ENCODE assay signal across 1 cellular context in the genomic region with DNA sequence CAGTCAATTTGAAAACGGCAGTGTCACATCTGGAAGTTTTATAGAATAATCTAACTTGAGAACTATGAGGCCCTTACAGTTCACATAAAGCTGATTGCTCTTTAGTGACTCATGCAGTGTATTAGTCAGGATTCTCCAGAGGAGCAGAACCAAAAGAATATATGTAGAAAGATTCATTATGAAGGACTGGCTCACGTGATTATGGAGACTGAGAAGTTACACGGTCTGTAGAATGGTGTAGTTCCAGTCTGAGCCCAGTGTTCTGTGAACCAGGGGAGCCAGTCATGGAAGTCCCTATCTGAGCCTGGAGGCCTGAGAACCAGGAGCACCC.
TF ChIP-seq lines count a peak whose summit lies in the region.

No MANE protein-coding gene starts in this region.

TF ChIP-seq in SK-N-SH, 30 proteins besides CTCF, POLR2A, EP300 and RAD21 (continued from another document):
- TF ChIP-seq, protein P1, sequence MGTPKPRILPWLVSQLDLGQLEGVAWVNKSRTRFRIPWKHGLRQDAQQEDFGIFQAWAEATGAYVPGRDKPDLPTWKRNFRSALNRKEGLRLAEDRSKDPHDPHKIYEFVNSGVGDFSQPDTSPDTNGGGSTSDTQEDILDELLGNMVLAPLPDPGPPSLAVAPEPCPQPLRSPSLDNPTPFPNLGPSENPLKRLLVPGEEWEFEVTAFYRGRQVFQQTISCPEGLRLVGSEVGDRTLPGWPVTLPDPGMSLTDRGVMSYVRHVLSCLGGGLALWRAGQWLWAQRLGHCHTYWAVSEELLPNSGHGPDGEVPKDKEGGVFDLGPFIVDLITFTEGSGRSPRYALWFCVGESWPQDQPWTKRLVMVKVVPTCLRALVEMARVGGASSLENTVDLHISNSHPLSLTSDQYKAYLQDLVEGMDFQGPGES (IDR thresholded peaks at IDR 0.05; ENCODE audit: low read depth, low read length) = no peak
- TF ChIP-seq RFX5 (IDR thresholded peaks at IDR 0.05; ENCODE audit: low read length) = no peak
- TF ChIP-seq FOXJ3 (CRISPR knock-in tag; IDR thresholded peaks at IDR 0.05) = no peak
- no peak for TF ChIP-seq GATA2 (CRISPR knock-in tag; IDR thresholded peaks at IDR 0.05)
- TF ChIP-seq, protein P2, sequence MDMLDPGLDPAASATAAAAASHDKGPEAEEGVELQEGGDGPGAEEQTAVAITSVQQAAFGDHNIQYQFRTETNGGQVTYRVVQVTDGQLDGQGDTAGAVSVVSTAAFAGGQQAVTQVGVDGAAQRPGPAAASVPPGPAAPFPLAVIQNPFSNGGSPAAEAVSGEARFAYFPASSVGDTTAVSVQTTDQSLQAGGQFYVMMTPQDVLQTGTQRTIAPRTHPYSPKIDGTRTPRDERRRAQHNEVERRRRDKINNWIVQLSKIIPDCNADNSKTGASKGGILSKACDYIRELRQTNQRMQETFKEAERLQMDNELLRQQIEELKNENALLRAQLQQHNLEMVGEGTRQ (IDR thresholded peaks at IDR 0.05; ENCODE audit: borderline replicate concordance, low read depth, low read length) = no peak
- no peak for TF ChIP-seq MXI1 (IDR thresholded peaks at IDR 0.05; ENCODE audit: low read depth, low read length)
- TF ChIP-seq POLR2AphosphoS5 (IDR thresholded peaks at IDR 0.05; ENCODE audit: low read depth, low read length) = no peak
- TF ChIP-seq, protein P3, sequence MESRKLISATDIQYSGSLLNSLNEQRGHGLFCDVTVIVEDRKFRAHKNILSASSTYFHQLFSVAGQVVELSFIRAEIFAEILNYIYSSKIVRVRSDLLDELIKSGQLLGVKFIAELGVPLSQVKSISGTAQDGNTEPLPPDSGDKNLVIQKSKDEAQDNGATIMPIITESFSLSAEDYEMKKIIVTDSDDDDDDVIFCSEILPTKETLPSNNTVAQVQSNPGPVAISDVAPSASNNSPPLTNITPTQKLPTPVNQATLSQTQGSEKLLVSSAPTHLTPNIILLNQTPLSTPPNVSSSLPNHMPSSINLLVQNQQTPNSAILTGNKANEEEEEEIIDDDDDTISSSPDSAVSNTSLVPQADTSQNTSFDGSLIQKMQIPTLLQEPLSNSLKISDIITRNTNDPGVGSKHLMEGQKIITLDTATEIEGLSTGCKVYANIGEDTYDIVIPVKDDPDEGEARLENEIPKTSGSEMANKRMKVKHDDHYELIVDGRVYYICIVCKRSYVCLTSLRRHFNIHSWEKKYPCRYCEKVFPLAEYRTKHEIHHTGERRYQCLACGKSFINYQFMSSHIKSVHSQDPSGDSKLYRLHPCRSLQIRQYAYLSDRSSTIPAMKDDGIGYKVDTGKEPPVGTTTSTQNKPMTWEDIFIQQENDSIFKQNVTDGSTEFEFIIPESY (IDR thresholded peaks at IDR 0.05; ENCODE audit: borderline replicate concordance, low read depth) = no peak
- no peak for TF ChIP-seq NRF1 (IDR thresholded peaks at IDR 0.05; ENCODE audit: low read depth, low read length)
- no peak for TF ChIP-seq FOXM1 (IDR thresholded peaks at IDR 0.05; ENCODE audit: low read depth)
- TF ChIP-seq, protein P4, sequence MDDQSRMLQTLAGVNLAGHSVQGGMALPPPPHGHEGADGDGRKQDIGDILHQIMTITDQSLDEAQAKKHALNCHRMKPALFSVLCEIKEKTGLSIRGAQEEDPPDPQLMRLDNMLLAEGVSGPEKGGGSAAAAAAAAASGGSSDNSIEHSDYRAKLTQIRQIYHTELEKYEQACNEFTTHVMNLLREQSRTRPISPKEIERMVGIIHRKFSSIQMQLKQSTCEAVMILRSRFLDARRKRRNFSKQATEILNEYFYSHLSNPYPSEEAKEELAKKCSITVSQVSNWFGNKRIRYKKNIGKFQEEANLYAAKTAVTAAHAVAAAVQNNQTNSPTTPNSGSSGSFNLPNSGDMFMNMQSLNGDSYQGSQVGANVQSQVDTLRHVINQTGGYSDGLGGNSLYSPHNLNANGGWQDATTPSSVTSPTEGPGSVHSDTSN (IDR thresholded peaks at IDR 0.05) = peak; percentile 71
- no peak for TF ChIP-seq RCOR1 (IDR thresholded peaks at IDR 0.05; ENCODE audit: low read length)
TF ChIP-seq in SK-N-SH: peak in this region for 5.
